ENCODE assay signal across 10 cellular contexts in the genomic region with DNA sequence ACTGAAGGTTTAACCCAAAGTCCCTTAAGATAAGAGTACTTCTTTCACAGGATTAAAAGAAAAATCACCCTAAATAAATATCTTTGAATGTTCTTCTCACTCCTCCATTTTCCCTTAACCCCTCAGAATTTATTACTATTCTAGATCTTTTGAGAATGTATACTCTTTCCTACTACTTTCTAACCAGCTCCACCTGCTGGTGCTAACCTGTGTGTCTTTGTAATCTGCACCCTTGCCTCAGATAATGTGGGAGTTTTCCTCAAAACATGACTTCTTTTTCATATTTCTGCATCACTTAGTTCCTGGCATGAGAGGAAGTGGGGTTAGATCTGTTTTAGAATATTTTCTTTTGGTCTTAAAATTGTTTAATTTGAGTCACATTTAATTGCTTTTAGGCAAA.
DNase-seq lines count a peak whose midpoint lies in the region; ATAC-seq and TF ChIP-seq lines count a peak whose summit lies in the region.
"Had no signal": no experiment of that assay in that cellular context is flagged by ENCODE, and none has a peak within 500 bp of the region (broad histone marks: within the 10 kb centered on the region; RNA-seq: fewer than 3 reads in every experiment).

No MANE protein-coding gene starts in this region.

- no peak overlapping the region for H3K4me2 ChIP-seq in OCI-LY1 (ENCODE audit: low read length)

- H3K36me3 ChIP-seq in OCI-LY1 (ENCODE audit: insufficient read depth, low read length), result no peaks in the 10 kb centered on the region

- no peaks in the 10 kb centered on the region for H3K9me3 ChIP-seq in OCI-LY1 (ENCODE audit: low read length)
- H3K9me3 ChIP-seq: mucosa of descending colon had no signal

- no peaks in the 10 kb centered on the region for H3F3A ChIP-seq in OCI-LY1 (ENCODE audit: insufficient read depth, low read length)

- ATAC-seq in HG03439 (IDR thresholded peaks at IDR 0.05; ENCODE audit: unreplicated experiment), result no peak
- ATAC-seq in GM19397 (IDR thresholded peaks at IDR 0.05; ENCODE audit: unreplicated experiment), result no peak
- ATAC-seq: mucosa of descending colon had no signal

- no peaks in the 10 kb centered on the region for H4K20me1 ChIP-seq in OCI-LY1 (ENCODE audit: insufficient read depth, low read length)

- H3K9ac ChIP-seq in OCI-LY1 (ENCODE audit: low read length), result no peak overlapping the region

- H3K27me3 ChIP-seq in OCI-LY1 (ENCODE audit: insufficient read depth, low read length), result no peaks in the 10 kb centered on the region

- H3K27ac ChIP-seq in OCI-LY1 (ENCODE audit: low read depth, low read length, poor library complexity, severe bottlenecking), result no peak overlapping the region

- peak; percentile 50 for TF ChIP-seq CTCF in OCI-LY1 (IDR thresholded peaks at IDR 0.05; ENCODE audit: low read length)
- TF ChIP-seq CTCF in epithelial cell of esophagus (IDR thresholded peaks at IDR 0.05; ENCODE audit: insufficient read depth, low read depth, low read length, missing control alignments), result peak; percentile 68
- TF ChIP-seq CTCF in retinal pigment epithelial cell (conservative IDR thresholded peaks at IDR 0.05; ENCODE audit: low read depth, low read length), result peak; percentile 70

- H2AFZ ChIP-seq in OCI-LY1 (ENCODE audit: low read length), result no peak overlapping the region

- TF ChIP-seq POLR2A in erythroblast (IDR thresholded peaks at IDR 0.05; ENCODE audit: low read length), result no peak

- H3K4me3 ChIP-seq in OCI-LY1 (ENCODE audit: low read depth, low read length, poor library complexity, severe bottlenecking) (no peak overlapping the region), epithelial cell of esophagus (ENCODE audit: low read length) (no peak overlapping the region), retinal pigment epithelial cell (ENCODE audit: low read length) (no peak overlapping the region)
- H3K4me3 ChIP-seq: mucosa of descending colon had no signal

- peak; percentile 45 for DNase-seq in NCI-H2171 treated with DMSO at 0.1 percent for 48 hours (lab: John Stamatoyannopoulos, UW)
- no peak for DNase-seq in NCI-H2171 (lab: John Stamatoyannopoulos, UW)
- peak; percentile 49 for DNase-seq in epithelial cell of esophagus (ENCODE audit: low read depth)
- no peak for DNase-seq in retinal pigment epithelial cell (ENCODE audit: low read depth)
- no peak for DNase-seq in erythroblast (lab: John Stamatoyannopoulos, UW)
- DNase-seq: T-helper 2 cell had no signal

- no peaks in the 10 kb centered on the region for H3K9me2 ChIP-seq in OCI-LY1 (ENCODE audit: low read depth, low read length)

- H3K79me2 ChIP-seq in OCI-LY1 (ENCODE audit: insufficient read depth, low read length), result no peaks in the 10 kb centered on the region

- H3K4me1 ChIP-seq in OCI-LY1 (ENCODE audit: insufficient read depth, low read length, severe bottlenecking), result no peaks in the 10 kb centered on the region

Comparison
In these comparisons a context has a peak if more than half of its experiments do, and no peak if none do; other contexts are left out.
1. DNase-seq: peak in NCI-H2171 treated with DMSO at 0.1 percent for 48 hours (single experiment) and epithelial cell of esophagus (single experiment); none in NCI-H2171 (single experiment), retinal pigment epithelial cell (single experiment) and erythroblast (0 of 2).
2. Peak in every context shown above with its lines, with median percentiles within 50 percentile points of each other: CTCF ChIP-seq.